1 cellular context compared by ENCODE assay signal in genomic region chr11:131468565-131468964, GRCh38.
TF ChIP-seq lines count a peak whose summit lies in the region.

No MANE protein-coding gene starts in this region.

TF ChIP-seq in HepG2, 621 proteins besides CTCF, POLR2A, EP300 and RAD21 (continued from another document):
- TF ChIP-seq MNT (IDR thresholded peaks at IDR 0.05) (no peak), MTF1 (CRISPR knock-in tag; IDR thresholded peaks at IDR 0.05) (no peak), BRF2 (CRISPR knock-in tag; IDR thresholded peaks at IDR 0.05) (no peak), ZFP36L1 (CRISPR knock-in tag; IDR thresholded peaks at IDR 0.05) (no peak), HOXA9 (CRISPR knock-in tag; IDR thresholded peaks at IDR 0.05; ENCODE audit: borderline replicate concordance) (no peak), ZNF513 (CRISPR knock-in tag; conservative IDR thresholded peaks at IDR 0.05) (no peak), ZNF160 (CRISPR knock-in tag; IDR thresholded peaks at IDR 0.05) (no peak), TERF1 (CRISPR knock-in tag; IDR thresholded peaks at IDR 0.05) (no peak), SP140L (CRISPR knock-in tag; IDR thresholded peaks at IDR 0.05; ENCODE audit: borderline replicate concordance) (no peak)
TF ChIP-seq in HepG2: peak in this region for 0.
